ENCODE assay signal across 11 cellular contexts in genomic region chr9:86407022-86407421, GRCh38. TPM values are rescaled to one million over a fixed set of nuclear protein-coding genes. Genes with fewer than 3 reads are reported as not detected.
DNase-seq lines count a peak whose midpoint lies in the region; ATAC-seq and TF ChIP-seq lines count a peak whose summit lies in the region.
"Had no signal": no experiment of that assay in that cellular context is flagged by ENCODE, and none has a peak within 500 bp of the region (broad histone marks: within the 10 kb centered on the region; RNA-seq: fewer than 3 reads in every experiment).

No MANE protein-coding gene starts in this region.

- H3K9me3 ChIP-seq in RWPE2 (ENCODE audit: severe bottlenecking), result no peaks in the 10 kb centered on the region

- POLR2A ChIA-PET in activated CD4-positive, alpha-beta T cell treated with anti-CD3 and anti-CD28 coated beads for 36 hours (lab: Charles Lee), result interaction anchor here (0.6 kb wide), 1 partner anchor 26 kb away, joined by 3 read pairs; no protein-coding TSS in a partner anchor

- TF ChIP-seq CTCF in RWPE2 (IDR thresholded peaks at IDR 0.05; ENCODE audit: poor library complexity, severe bottlenecking) (no peak), foreskin fibroblast (IDR thresholded peaks at IDR 0.05; ENCODE audit: low read depth, low read length) (no peak)

- H3K4me1 ChIP-seq in RWPE2 (ENCODE audit: insufficient read depth, poor library complexity, severe bottlenecking), result peaks cover 29% of the 10 kb centered on the region

- H3K27ac ChIP-seq in RWPE2 (ENCODE audit: poor library complexity, severe bottlenecking), result peak overlapping the region; percentile 83

- H3K4me1 Mint-ChIP-seq in activated CD4-positive, alpha-beta T cell treated with anti-CD3 and anti-CD28 coated beads for 36 hours, result peaks cover 32% of the 10 kb centered on the region
- peaks cover 5% of the 10 kb centered on the region for H3K4me1 Mint-ChIP-seq in stimulated activated memory B cell treated with anti-CD40 and anti-IgM and Interleukin-4, amounts not matched to agents 10 μg/mL and 1 μg/mL and 100 μg/mL, for 72 hours

- H3K27me3 ChIP-seq in RWPE2 (ENCODE audit: insufficient read depth, poor library complexity, severe bottlenecking), result no peaks in the 10 kb centered on the region

- DNase-seq in activated CD4-positive, alpha-beta T cell treated with anti-CD3 and anti-CD28 coated beads for 36 hours, result peak; percentile 50
- DNase-seq in activated CD4-positive, alpha-beta T cell treated with anti-CD3 and anti-CD28 coated beads, Interleukin-2, amount 50 U/mL, for 1 hour, result no peak
- DNase-seq in RWPE2 (ENCODE audit: low spot score) (no peak), foreskin fibroblast (peak; percentile 71 to 87), ureter (ENCODE audit: low spot score) (no peak)
- DNase-seq in stimulated activated CD4-positive, alpha-beta T cell treated with anti-CD3 and anti-CD28 coated beads, Interleukin-4, amount 100 ng/mL, for 48 hours (ENCODE audit: low read depth in 2 of 2), result peak; percentile 8 to 12
- DNase-seq: effector CD8-positive, alpha-beta T cell; NCI-H1417 treated with DMSO at 0.1 percent for 48 hours had no signal

- CTCF ChIA-PET in activated CD4-positive, alpha-beta T cell treated with anti-CD3 and anti-CD28 coated beads for 36 hours (lab: Charles Lee), result interaction anchor here (1.6 kb wide), 1 partner anchor 79 kb away, joined by 4 read pairs; no protein-coding TSS in a partner anchor

- peaks cover 24% of the 10 kb centered on the region for H3K27me3 Mint-ChIP-seq in activated CD4-positive, alpha-beta T cell treated with anti-CD3 and anti-CD28 coated beads for 36 hours
- H3K27me3 Mint-ChIP-seq in stimulated activated memory B cell treated with anti-CD40 and anti-IgM and Interleukin-4, amounts not matched to agents 10 μg/mL and 1 μg/mL and 100 μg/mL, for 72 hours, result peaks cover 32% of the 10 kb centered on the region

- intact Hi-C loops in activated CD4-positive, alpha-beta T cell treated with anti-CD3 and anti-CD28 coated beads for 36 hours (cut with DNase I, micrococcal nuclease), result loop anchor here in 1 of 2 experiments (5.0 kb wide), 1 partner anchor 55 kb away; the partner anchor contains the start of gene TUT7

- ATAC-seq in activated CD4-positive, alpha-beta T cell treated with anti-CD3 and anti-CD28 coated beads for 36 hours, result peak; percentile 46
- peak; percentile 67 for ATAC-seq in RWPE2 (ENCODE audit: low read depth)
- no peak for ATAC-seq in HG03196 (IDR thresholded peaks at IDR 0.05; ENCODE audit: unreplicated experiment)
- ATAC-seq in stimulated activated memory B cell treated with anti-CD40 and anti-IgM and Interleukin-4, amounts not matched to agents 10 μg/mL and 1 μg/mL and 100 μg/mL, for 72 hours, result no peak
- ATAC-seq: WTC11 had no signal

- no peaks in the 10 kb centered on the region for H3K9me3 Mint-ChIP-seq in activated CD4-positive, alpha-beta T cell treated with anti-CD3 and anti-CD28 coated beads for 36 hours (ENCODE audit: low read depth)
- H3K9me3 Mint-ChIP-seq in stimulated activated memory B cell treated with anti-CD40 and anti-IgM and Interleukin-4, amounts not matched to agents 10 μg/mL and 1 μg/mL and 100 μg/mL, for 72 hours, result no peaks in the 10 kb centered on the region

- no peak overlapping the region for H3K27ac Mint-ChIP-seq in activated CD4-positive, alpha-beta T cell treated with anti-CD3 and anti-CD28 coated beads for 36 hours
- H3K27ac Mint-ChIP-seq in stimulated activated memory B cell treated with anti-CD40 and anti-IgM and Interleukin-4, amounts not matched to agents 10 μg/mL and 1 μg/mL and 100 μg/mL, for 72 hours, result no peak overlapping the region
- H3K27ac Mint-ChIP-seq: WTC11 had no signal

- H3K36me3 ChIP-seq in RWPE2 (ENCODE audit: low read depth), result no peaks in the 10 kb centered on the region

- no peak overlapping the region for H3K4me3 Mint-ChIP-seq in activated CD4-positive, alpha-beta T cell treated with anti-CD3 and anti-CD28 coated beads for 36 hours
- H3K4me3 Mint-ChIP-seq in stimulated activated memory B cell treated with anti-CD40 and anti-IgM and Interleukin-4, amounts not matched to agents 10 μg/mL and 1 μg/mL and 100 μg/mL, for 72 hours, result no peak overlapping the region
- H3K4me3 Mint-ChIP-seq: WTC11 had no signal

- no peaks in the 10 kb centered on the region for H3K36me3 Mint-ChIP-seq in activated CD4-positive, alpha-beta T cell treated with anti-CD3 and anti-CD28 coated beads for 36 hours (ENCODE audit: low read depth)
- no peaks in the 10 kb centered on the region for H3K36me3 Mint-ChIP-seq in stimulated activated memory B cell treated with anti-CD40 and anti-IgM and Interleukin-4, amounts not matched to agents 10 μg/mL and 1 μg/mL and 100 μg/mL, for 72 hours

- H3K4me3 ChIP-seq in RWPE2 (ENCODE audit: severe bottlenecking), result no peak overlapping the region
- H3K4me3 ChIP-seq in foreskin fibroblast (ENCODE audit: low read depth in 1 of 2, low read length in 2 of 2), result no peak overlapping the region

RNA-seq across cellular contexts. Expression of gene TUT7, which starts 52.8 kb away (rescaled TPM):
- 10 to 100 TPM; 31.5 to 39.2 TPM for total RNA-seq in activated CD4-positive, alpha-beta T cell treated with anti-CD3 and anti-CD28 coated beads for 36 hours
- total RNA-seq in ureter, result 38.6 TPM

Comparison
In these comparisons a context has a peak if more than half of its experiments do, and no peak if none do; other contexts are left out.
1. DNase-seq: peak in activated CD4-positive, alpha-beta T cell treated with anti-CD3 and anti-CD28 coated beads for 36 hours (single experiment), foreskin fibroblast (2 of 2) and stimulated activated CD4-positive, alpha-beta T cell treated with anti-CD3 and anti-CD28 coated beads, Interleukin-4, amount 100 ng/mL, for 48 hours (2 of 2); none in activated CD4-positive, alpha-beta T cell treated with anti-CD3 and anti-CD28 coated beads, Interleukin-2, amount 50 U/mL, for 1 hour (single experiment), RWPE2 (single experiment) and ureter (single experiment).
2. ATAC-seq: peak in activated CD4-positive, alpha-beta T cell treated with anti-CD3 and anti-CD28 coated beads for 36 hours (single experiment) and RWPE2 (single experiment); none in HG03196 (single experiment) and stimulated activated memory B cell treated with anti-CD40 and anti-IgM and Interleukin-4, amounts not matched to agents 10 μg/mL and 1 μg/mL and 100 μg/mL, for 72 hours (single experiment).